ENCODE assay signal across 26 cellular contexts in genomic region chr7:135616136-135616535, GRCh38.
"Had no signal": no experiment of that assay in that cellular context is flagged by ENCODE, and none has a peak within 500 bp of the region (broad histone marks: within the 10 kb centered on the region; RNA-seq: fewer than 3 reads in every experiment).

No MANE protein-coding gene starts in this region.

- H3K27me3 Mint-ChIP-seq: naive B cell; natural killer cell treated with Interleukin-12 subunit alpha and Interleukin-12 subunit beta and Interleukin-15 and Interleukin-18, amount 100 ng/mL, for 72 hours; stimulated activated naive B cell treated with anti-CD40 and anti-IgM and Interleukin-4, amounts not matched to agents 10 μg/mL and 1 μg/mL and 100 μg/mL, for 72 hours had no signal

- DNase-seq: islet precursor cell; left ventricle myocardium inferior; mesendoderm; naive B cell; pancreas; posterior cingulate gyrus; retina; right cardiac atrium; stimulated activated CD4-positive, alpha-beta T cell treated with anti-CD3 and anti-CD28 coated beads, Interleukin-12 subunit alpha, Interleukin-12 subunit beta, amount 100 ng/mL, for 4 hours; stimulated activated CD4-positive, alpha-beta T cell treated with anti-CD3 and anti-CD28 coated beads, Interleukin-15, amount 100 ng/mL, for 24 hours; stimulated activated CD4-positive, alpha-beta T cell treated with anti-CD3 and anti-CD28 coated beads, Interleukin-2, amount 100 ng/mL, for 24 hours; stimulated activated CD4-positive, alpha-beta T cell treated with anti-CD3 and anti-CD28 coated beads, Interleukin-4, amount 100 ng/mL, for 1 hour; stimulated activated naive B cell treated with anti-CD40 and anti-IgM and Interleukin-4, amounts not matched to agents 10 μg/mL and 1 μg/mL and 100 μg/mL, for 72 hours; stimulated activated naive CD8-positive, alpha-beta T cell treated with anti-CD3 and anti-CD28 coated beads, Interleukin-15, Interleukin-2, amounts not matched to agents 100 U/mL and 50 U/mL, for 24 hours; stomach; tibial artery; trophoblast cell; upper lobe of right lung had no signal

- H3K4me1 Mint-ChIP-seq: naive B cell; stimulated activated naive B cell treated with anti-CD40 and anti-IgM and Interleukin-4, amounts not matched to agents 10 μg/mL and 1 μg/mL and 100 μg/mL, for 72 hours had no signal

- H3K27ac ChIP-seq: left ventricle myocardium inferior, pancreas, prostate gland, skin epidermis, stomach, thoracic aorta, tibial artery, upper lobe of right lung had no signal

- FAIRE-seq: urothelium cell line had no signal

- H3K4me3 ChIP-seq: left ventricle myocardium inferior, lung, pancreas, prostate gland, skin epidermis, stomach, thoracic aorta, tibial artery, upper lobe of right lung had no signal

- H3K9me3 Mint-ChIP-seq: mesothelial cell of epicardium; naive B cell; natural killer cell treated with Interleukin-12 subunit alpha and Interleukin-12 subunit beta and Interleukin-15 and Interleukin-18, amount 100 ng/mL, for 72 hours; stimulated activated naive B cell treated with anti-CD40 and anti-IgM and Interleukin-4, amounts not matched to agents 10 μg/mL and 1 μg/mL and 100 μg/mL, for 72 hours had no signal

- ATAC-seq: natural killer cell treated with Interleukin-12 subunit alpha and Interleukin-12 subunit beta and Interleukin-15 and Interleukin-18, amount 100 ng/mL, for 72 hours; pancreas; right cardiac atrium; sciatic nerve; stimulated activated naive B cell treated with anti-CD40 and anti-IgM and Interleukin-4, amounts not matched to agents 10 μg/mL and 1 μg/mL and 100 μg/mL, for 72 hours; stimulated activated naive CD8-positive, alpha-beta T cell treated with anti-CD3 and anti-CD28 coated beads, Interleukin-15, Interleukin-2, amounts not matched to agents 100 U/mL and 50 U/mL, for 24 hours; upper lobe of right lung had no signal

- H3K27ac Mint-ChIP-seq: mesothelial cell of epicardium; naive B cell; natural killer cell treated with Interleukin-12 subunit alpha and Interleukin-12 subunit beta and Interleukin-15 and Interleukin-18, amount 100 ng/mL, for 72 hours; stimulated activated naive B cell treated with anti-CD40 and anti-IgM and Interleukin-4, amounts not matched to agents 10 μg/mL and 1 μg/mL and 100 μg/mL, for 72 hours had no signal

- H3K4me3 Mint-ChIP-seq: mesothelial cell of epicardium; naive B cell; natural killer cell treated with Interleukin-12 subunit alpha and Interleukin-12 subunit beta and Interleukin-15 and Interleukin-18, amount 100 ng/mL, for 72 hours; stimulated activated naive B cell treated with anti-CD40 and anti-IgM and Interleukin-4, amounts not matched to agents 10 μg/mL and 1 μg/mL and 100 μg/mL, for 72 hours had no signal

- H3K27me3 ChIP-seq: pancreas, stomach, tibial artery, upper lobe of right lung had no signal

- H3K4me1 ChIP-seq: pancreas, prostate gland, upper lobe of right lung had no signal

- H3K9me3 ChIP-seq: left ventricle myocardium inferior, pancreas, prostate gland, stomach, thoracic aorta, tibial artery, upper lobe of right lung had no signal
